In the genomic region with DNA sequence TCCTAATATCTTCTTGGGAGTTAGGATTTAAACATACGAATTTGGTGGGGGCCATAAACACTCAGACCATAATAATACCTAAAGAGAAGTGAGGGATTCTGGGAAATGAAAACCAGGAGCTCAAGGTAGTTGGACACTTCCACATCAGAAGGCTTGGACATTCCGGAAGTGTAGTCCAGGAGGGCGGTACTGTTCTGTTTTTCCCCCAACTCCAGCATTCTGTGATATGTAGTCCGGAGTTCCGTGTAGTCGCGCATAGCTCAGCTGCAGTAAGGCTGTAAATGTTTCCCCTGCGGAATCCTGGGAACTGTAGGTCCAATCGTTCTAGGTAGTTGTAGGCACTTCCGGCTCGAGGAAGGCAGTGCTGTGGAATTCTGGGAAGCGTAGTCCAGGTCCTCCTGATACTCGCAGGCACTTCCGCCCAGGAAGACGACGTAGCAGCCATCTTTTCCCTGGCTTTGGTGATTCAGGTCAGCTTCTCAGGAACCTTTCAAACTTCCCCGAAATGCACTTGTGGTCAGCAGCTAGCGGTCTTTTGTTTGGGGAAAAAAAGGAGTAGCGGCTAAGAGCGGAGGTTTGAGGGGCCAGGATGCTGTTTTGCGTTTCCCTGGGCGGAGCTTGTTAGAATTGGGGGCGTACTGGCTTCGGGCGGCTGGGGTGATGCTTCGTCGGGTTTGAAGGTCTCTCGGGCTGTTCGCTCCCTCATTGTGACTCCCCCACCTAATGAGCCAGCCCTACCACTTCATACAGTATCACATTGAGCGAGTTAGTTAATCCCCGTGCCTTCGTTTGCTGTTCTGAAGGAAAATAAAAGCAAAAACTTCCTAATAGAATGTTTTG, we compare ENCODE assay signal across 8 cellular contexts. TPM values are rescaled to one million over a fixed set of nuclear protein-coding genes. Genes with fewer than 3 reads are reported as not detected.
DNase-seq lines count a peak whose midpoint lies in the region; ATAC-seq and TF ChIP-seq lines count a peak whose summit lies in the region.

A gene (plus strand): TSS at position 428 of the 840 bp plus-strand sequence. CDS start 4,981 bp downstream, outside the sequence.

- DNase-seq in DMS79 treated with DMSO at 0.1 percent for 48 hours (lab: John Stamatoyannopoulos, UW) (peak; percentile 97), LHCN-M2 (ENCODE audit: low read depth) (peak; percentile 98), RPMI8226 (peak; percentile 91), fibroblast of pulmonary artery (ENCODE audit: low read depth) (peak; percentile 99)
- DNase-seq in activated T-helper 2 cell treated with anti-CD3 and anti-CD28 coated beads, Interferon-gamma antibody, Interleukin-2, Interleukin-4, amounts not matched to agents 10 μg/mL and 5 μg/mL and 100 μg/mL, durations not matched to agents 14 hours and 24 hours and 36 hours (ENCODE audit: low spot score): peak; percentile 71
- peak; percentile 90 for DNase-seq in natural killer cell treated with Interleukin-12 subunit alpha and Interleukin-12 subunit beta and Interleukin-15 and Interleukin-18, amount 100 ng/mL, for 72 hours (ENCODE audit: low spot score)
- peak; percentile 77 for DNase-seq in stimulated activated naive CD8-positive, alpha-beta T cell treated with anti-CD3 and anti-CD28 coated beads, Interleukin-15, Interleukin-2, amounts not matched to agents 100 U/mL and 50 U/mL, for 24 hours

- no peaks in the 10 kb centered on the region for H3K27me3 Mint-ChIP-seq in activated T-helper 2 cell treated with anti-CD3 and anti-CD28 coated beads, Interferon-gamma antibody, Interleukin-2, Interleukin-4, amounts not matched to agents 10 μg/mL and 5 μg/mL and 100 μg/mL, durations not matched to agents 14 hours and 24 hours and 36 hours (ENCODE audit: low read depth)
- H3K27me3 Mint-ChIP-seq in natural killer cell treated with Interleukin-12 subunit alpha and Interleukin-12 subunit beta and Interleukin-15 and Interleukin-18, amount 100 ng/mL, for 72 hours: no peaks in the 10 kb centered on the region

- H3K4me1 Mint-ChIP-seq in activated T-helper 2 cell treated with anti-CD3 and anti-CD28 coated beads, Interferon-gamma antibody, Interleukin-2, Interleukin-4, amounts not matched to agents 10 μg/mL and 5 μg/mL and 100 μg/mL, durations not matched to agents 14 hours and 24 hours and 36 hours (ENCODE audit: low read depth): peaks cover 22% of the 10 kb centered on the region
- peaks cover 17 to 30% of the 10 kb centered on the region in 2 donors for H3K4me1 Mint-ChIP-seq in natural killer cell treated with Interleukin-12 subunit alpha and Interleukin-12 subunit beta and Interleukin-15 and Interleukin-18, amount 100 ng/mL, for 72 hours (ENCODE audit: low read depth in 2 of 2)

- peaks cover 73% of the 10 kb centered on the region for H3K9me3 Mint-ChIP-seq in activated T-helper 2 cell treated with anti-CD3 and anti-CD28 coated beads, Interferon-gamma antibody, Interleukin-2, Interleukin-4, amounts not matched to agents 10 μg/mL and 5 μg/mL and 100 μg/mL, durations not matched to agents 14 hours and 24 hours and 36 hours
- peaks cover 6% of the 10 kb centered on the region for H3K9me3 Mint-ChIP-seq in natural killer cell treated with Interleukin-12 subunit alpha and Interleukin-12 subunit beta and Interleukin-15 and Interleukin-18, amount 100 ng/mL, for 72 hours

- ATAC-seq in GM21786 (IDR thresholded peaks at IDR 0.05; ENCODE audit: unreplicated experiment): peak; percentile 93
- ATAC-seq in natural killer cell treated with Interleukin-12 subunit alpha and Interleukin-12 subunit beta and Interleukin-15 and Interleukin-18, amount 100 ng/mL, for 72 hours: peak; percentile 94 to 98
- peak; percentile 90 for ATAC-seq in stimulated activated naive CD8-positive, alpha-beta T cell treated with anti-CD3 and anti-CD28 coated beads, Interleukin-15, Interleukin-2, amounts not matched to agents 100 U/mL and 50 U/mL, for 24 hours

- no peak for TF ChIP-seq CTCF in fibroblast of pulmonary artery (IDR thresholded peaks at IDR 0.05; ENCODE audit: low read length, missing control alignments)

- peak within 1 kb of the TSS; percentile 85 for H3K4me3 Mint-ChIP-seq in activated T-helper 2 cell treated with anti-CD3 and anti-CD28 coated beads, Interferon-gamma antibody, Interleukin-2, Interleukin-4, amounts not matched to agents 10 μg/mL and 5 μg/mL and 100 μg/mL, durations not matched to agents 14 hours and 24 hours and 36 hours (ENCODE audit: low read depth)
- peak within 1 kb of the TSS; percentile 91 for H3K4me3 Mint-ChIP-seq in natural killer cell treated with Interleukin-12 subunit alpha and Interleukin-12 subunit beta and Interleukin-15 and Interleukin-18, amount 100 ng/mL, for 72 hours

- H3K27ac Mint-ChIP-seq in activated T-helper 2 cell treated with anti-CD3 and anti-CD28 coated beads, Interferon-gamma antibody, Interleukin-2, Interleukin-4, amounts not matched to agents 10 μg/mL and 5 μg/mL and 100 μg/mL, durations not matched to agents 14 hours and 24 hours and 36 hours: peak within 1 kb of the TSS; percentile 80
- H3K27ac Mint-ChIP-seq in natural killer cell treated with Interleukin-12 subunit alpha and Interleukin-12 subunit beta and Interleukin-15 and Interleukin-18, amount 100 ng/mL, for 72 hours: peak within 1 kb of the TSS; percentile 80 to 96

- H3K36me3 Mint-ChIP-seq in activated T-helper 2 cell treated with anti-CD3 and anti-CD28 coated beads, Interferon-gamma antibody, Interleukin-2, Interleukin-4, amounts not matched to agents 10 μg/mL and 5 μg/mL and 100 μg/mL, durations not matched to agents 14 hours and 24 hours and 36 hours (ENCODE audit: low read depth): peaks cover 56% of the 10 kb centered on the region
- H3K36me3 Mint-ChIP-seq in natural killer cell treated with Interleukin-12 subunit alpha and Interleukin-12 subunit beta and Interleukin-15 and Interleukin-18, amount 100 ng/mL, for 72 hours: peaks cover 50% of the 10 kb centered on the region

- intact Hi-C loops in activated T-helper 2 cell treated with anti-CD3 and anti-CD28 coated beads, Interferon-gamma antibody, Interleukin-2, Interleukin-4, amounts not matched to agents 10 μg/mL and 5 μg/mL and 100 μg/mL, durations not matched to agents 14 hours and 24 hours and 36 hours (cut with micrococcal nuclease): loop anchor here (1.0 to 10.0 kb wide), 5 partner anchors 24 to 160 kb away; a partner anchor contains a TSS

- H3K4me3 ChIP-seq in fibroblast of pulmonary artery (replicated peaks; ENCODE audit: low read depth, low read length): peak within 1 kb of the TSS; percentile 86

RNA-seq across cellular contexts. Expression of the gene that starts here (rescaled TPM):
- 22.4 and 24.7 TPM in 2 replicates for total RNA-seq in LHCN-M2 (2014; rRNA removed)
- 25.3 TPM for polyA plus RNA-seq in LHCN-M2 (2012)
- total RNA-seq in activated T-helper 2 cell treated with anti-CD3 and anti-CD28 coated beads, Interferon-gamma antibody, Interleukin-2, Interleukin-4, amounts not matched to agents 10 μg/mL and 5 μg/mL and 100 μg/mL, durations not matched to agents 14 hours and 24 hours and 36 hours: 6.6 and 9.8 TPM in 2 replicates
- total RNA-seq in natural killer cell treated with Interleukin-12 subunit alpha and Interleukin-12 subunit beta and Interleukin-15 and Interleukin-18, amount 100 ng/mL, for 72 hours: 10 to 100 TPM; 10.6 to 11.8 TPM

Comparison
In these comparisons a context has a peak if more than half of its experiments do, and no peak if none do; other contexts are left out.
1. Peak in every context shown above with its lines: DNase-seq, ATAC-seq and H3K4me3 ChIP-seq.